In the genomic region with DNA sequence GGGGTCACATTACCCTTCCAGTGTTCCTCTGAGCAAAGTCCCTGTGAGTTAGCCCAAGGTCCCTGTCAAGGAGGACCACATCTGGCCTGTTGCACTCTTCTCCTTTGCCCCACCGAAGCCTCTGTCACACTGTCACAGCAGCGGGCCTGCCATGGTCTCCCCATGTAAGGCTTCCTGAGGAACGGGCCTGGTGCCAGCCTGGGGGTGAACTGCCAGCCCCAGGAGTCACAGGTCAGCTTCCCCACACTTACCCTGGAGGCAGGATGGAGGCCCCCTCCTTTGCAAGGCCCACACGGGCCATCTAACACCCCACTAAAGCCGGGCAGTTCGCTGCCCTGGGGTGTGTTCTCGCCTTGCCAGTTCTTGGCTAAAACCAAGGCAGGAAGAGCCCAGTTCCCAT, we compare ENCODE assay signal across 12 cellular contexts. TPM values are rescaled to one million over a fixed set of nuclear protein-coding genes. Genes with fewer than 3 reads are reported as not detected.
DNase-seq lines count a peak whose midpoint lies in the region; ATAC-seq and TF ChIP-seq lines count a peak whose summit lies in the region.
"Had no signal": no experiment of that assay in that cellular context is flagged by ENCODE, and none has a peak within 500 bp of the region (broad histone marks: within the 10 kb centered on the region; RNA-seq: fewer than 3 reads in every experiment).

No MANE protein-coding gene starts in this region.

- H3K27ac ChIP-seq in prostate gland = peak overlapping the region; percentile 27 to 33

- H3K27me3 ChIP-seq in prostate gland (replicated peaks; ENCODE audit: insufficient read depth) = peaks cover 2% of the 10 kb centered on the region

- H3K4me1 Mint-ChIP-seq in stimulated activated naive CD8-positive, alpha-beta T cell treated with anti-CD3 and anti-CD28 coated beads, Interleukin-15, Interleukin-2, amounts not matched to agents 100 ng/mL and 50 ng/mL, for 24 hours (ENCODE audit: low read depth) = peaks cover 86% of the 10 kb centered on the region
- peaks cover 80% of the 10 kb centered on the region in 2 donors for H3K4me1 Mint-ChIP-seq in effector memory CD8-positive, alpha-beta T cell (ENCODE audit: low read depth in 2 of 2)

- H3K4me3 Mint-ChIP-seq in stimulated activated naive CD8-positive, alpha-beta T cell treated with anti-CD3 and anti-CD28 coated beads, Interleukin-15, Interleukin-2, amounts not matched to agents 100 ng/mL and 50 ng/mL, for 24 hours = no peak overlapping the region
- peak overlapping the region in 1 of 2 donors; percentile 43 for H3K4me3 Mint-ChIP-seq in effector memory CD8-positive, alpha-beta T cell
- H3K4me3 Mint-ChIP-seq: B cell, WTC11 had no signal

- DNase-seq in stimulated activated naive CD8-positive, alpha-beta T cell treated with anti-CD3 and anti-CD28 coated beads, Interleukin-15, Interleukin-2, amounts not matched to agents 100 U/mL and 50 U/mL, for 24 hours = no peak
- no peak for DNase-seq in effector memory CD8-positive, alpha-beta T cell
- no peak for DNase-seq in prostate gland (ENCODE audit: low spot score)
- no peak for DNase-seq in stimulated activated CD4-positive, alpha-beta T cell treated with anti-CD3 and anti-CD28 coated beads, Interleukin-1b, Interleukin-23, amount 100 ng/mL, for 48 hours
- DNase-seq in activated T-cell treated with anti-CD3 and anti-CD28 coated beads, Interleukin-2, amount 50 U/mL, for 48 hours = no peak
- DNase-seq: NCI-H187 treated with DMSO at 0.1 percent for 48 hours, NCI-H774 had no signal

- no peak for TF ChIP-seq CTCF in prostate gland (IDR thresholded peaks at IDR 0.05)

- intact Hi-C loops in prostate gland (cut with DNase I) = no loop called here

- no peaks in the 10 kb centered on the region for H3K4me1 ChIP-seq in prostate gland (replicated peaks)

- no peaks in the 10 kb centered on the region for H3K9me3 ChIP-seq in prostate gland

- H3K9me3 Mint-ChIP-seq in stimulated activated naive CD8-positive, alpha-beta T cell treated with anti-CD3 and anti-CD28 coated beads, Interleukin-15, Interleukin-2, amounts not matched to agents 100 ng/mL and 50 ng/mL, for 24 hours = no peaks in the 10 kb centered on the region
- no peaks in the 10 kb centered on the region for H3K9me3 Mint-ChIP-seq in effector memory CD8-positive, alpha-beta T cell
- H3K9me3 Mint-ChIP-seq: WTC11 had no signal

- H3K36me3 Mint-ChIP-seq in stimulated activated naive CD8-positive, alpha-beta T cell treated with anti-CD3 and anti-CD28 coated beads, Interleukin-15, Interleukin-2, amounts not matched to agents 100 ng/mL and 50 ng/mL, for 24 hours (ENCODE audit: low read depth) = peaks cover 54% of the 10 kb centered on the region
- H3K36me3 Mint-ChIP-seq in effector memory CD8-positive, alpha-beta T cell (ENCODE audit: insufficient read depth) = peaks cover 77% of the 10 kb centered on the region
- H3K36me3 Mint-ChIP-seq: WTC11 had no signal

- H3K4me3 ChIP-seq in prostate gland = no peak overlapping the region

- H3K27me3 Mint-ChIP-seq in stimulated activated naive CD8-positive, alpha-beta T cell treated with anti-CD3 and anti-CD28 coated beads, Interleukin-15, Interleukin-2, amounts not matched to agents 100 ng/mL and 50 ng/mL, for 24 hours = no peaks in the 10 kb centered on the region
- no peaks in the 10 kb centered on the region for H3K27me3 Mint-ChIP-seq in effector memory CD8-positive, alpha-beta T cell
- H3K27me3 Mint-ChIP-seq: B cell had no signal

- WGBS in prostate gland = 78% methylated on average over 7 of the region's 7 CpGs

- no peaks in the 10 kb centered on the region for H3K36me3 ChIP-seq in prostate gland

- H3K27ac Mint-ChIP-seq in stimulated activated naive CD8-positive, alpha-beta T cell treated with anti-CD3 and anti-CD28 coated beads, Interleukin-15, Interleukin-2, amounts not matched to agents 100 ng/mL and 50 ng/mL, for 24 hours = peak overlapping the region; percentile 55
- peak overlapping the region; percentile 99 for H3K27ac Mint-ChIP-seq in effector memory CD8-positive, alpha-beta T cell
- H3K27ac Mint-ChIP-seq: WTC11 had no signal

- TF ChIP-seq POLR2A in prostate gland (IDR thresholded peaks at IDR 0.05) = no peak

- ATAC-seq in stimulated activated naive CD8-positive, alpha-beta T cell treated with anti-CD3 and anti-CD28 coated beads, Interleukin-15, Interleukin-2, amounts not matched to agents 100 U/mL and 50 U/mL, for 24 hours = no peak
- no peak for ATAC-seq in effector memory CD8-positive, alpha-beta T cell (replicated peaks)
- no peak for ATAC-seq in GM19467 (IDR thresholded peaks at IDR 0.05; ENCODE audit: unreplicated experiment)
- no peak for ATAC-seq in GM19463 (IDR thresholded peaks at IDR 0.05; ENCODE audit: unreplicated experiment)
- ATAC-seq: WTC11 had no signal

RNA-seq across cellular contexts. Expression of a gene that starts 14.1 kb away (rescaled TPM):
- total RNA-seq in prostate gland = 10 to 100 TPM; 10.9 to 18.4 TPM

RNA-seq across cellular contexts. Expression of a gene that starts 48.9 kb away (rescaled TPM):
- total RNA-seq in prostate gland = 10 to 100 TPM; 60.7 to 80.8 TPM
